Comparison of ENCODE assay signal across 1 cellular context in the genomic region with DNA sequence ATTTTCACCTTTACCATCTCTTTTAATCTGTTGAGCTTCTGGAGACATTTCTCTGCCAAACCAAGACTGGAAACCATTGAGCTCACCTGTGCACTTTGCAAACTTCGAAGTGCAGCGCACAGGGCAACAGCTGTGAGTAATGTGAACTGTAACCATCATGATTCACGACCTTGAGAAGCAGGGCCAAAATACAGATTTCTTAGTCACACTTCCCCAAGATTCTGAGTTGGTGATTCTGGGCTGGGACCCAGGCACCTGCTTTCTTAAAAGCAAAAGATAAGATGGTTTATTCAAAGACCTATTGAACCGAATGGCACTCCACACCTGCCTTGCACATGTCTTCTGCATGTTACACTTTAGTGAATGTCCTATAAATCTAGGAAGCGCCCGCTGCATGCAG.
A peak's percentile ranks its signal among the peaks of the same experiment; 100 is the strongest.
TF ChIP-seq lines count a peak whose summit lies in the region.

No MANE protein-coding gene starts in this region.

TF ChIP-seq in K562, 482 proteins besides CTCF, POLR2A, EP300 and RAD21:
- TF ChIP-seq BCL6 (CRISPR knock-in tag; IDR thresholded peaks at IDR 0.05) (no peak), CBFA2T3 (IDR thresholded peaks at IDR 0.05) (0 out of 2 replicates have a peak, but pooled peaks have one; percentile 10), PRPF4 (IDR thresholded peaks at IDR 0.05; ENCODE audit: insufficient read depth, low read depth, low read length, poor library complexity, severe bottlenecking) (no peak), BACH1 (tag; IDR thresholded peaks at IDR 0.05) (no peak), MYC (IDR thresholded peaks at IDR 0.05; ENCODE audit: low read depth, low read length) (no peak), MYC (CRISPR knock-in tag; IDR thresholded peaks at IDR 0.05; ENCODE audit: borderline replicate concordance, low read depth) (no peak)
- TF ChIP-seq, protein P1, sequence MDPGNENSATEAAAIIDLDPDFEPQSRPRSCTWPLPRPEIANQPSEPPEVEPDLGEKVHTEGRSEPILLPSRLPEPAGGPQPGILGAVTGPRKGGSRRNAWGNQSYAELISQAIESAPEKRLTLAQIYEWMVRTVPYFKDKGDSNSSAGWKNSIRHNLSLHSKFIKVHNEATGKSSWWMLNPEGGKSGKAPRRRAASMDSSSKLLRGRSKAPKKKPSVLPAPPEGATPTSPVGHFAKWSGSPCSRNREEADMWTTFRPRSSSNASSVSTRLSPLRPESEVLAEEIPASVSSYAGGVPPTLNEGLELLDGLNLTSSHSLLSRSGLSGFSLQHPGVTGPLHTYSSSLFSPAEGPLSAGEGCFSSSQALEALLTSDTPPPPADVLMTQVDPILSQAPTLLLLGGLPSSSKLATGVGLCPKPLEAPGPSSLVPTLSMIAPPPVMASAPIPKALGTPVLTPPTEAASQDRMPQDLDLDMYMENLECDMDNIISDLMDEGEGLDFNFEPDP (CRISPR knock-in tag; IDR thresholded peaks at IDR 0.05) = no peak
- TF ChIP-seq, protein P2, sequence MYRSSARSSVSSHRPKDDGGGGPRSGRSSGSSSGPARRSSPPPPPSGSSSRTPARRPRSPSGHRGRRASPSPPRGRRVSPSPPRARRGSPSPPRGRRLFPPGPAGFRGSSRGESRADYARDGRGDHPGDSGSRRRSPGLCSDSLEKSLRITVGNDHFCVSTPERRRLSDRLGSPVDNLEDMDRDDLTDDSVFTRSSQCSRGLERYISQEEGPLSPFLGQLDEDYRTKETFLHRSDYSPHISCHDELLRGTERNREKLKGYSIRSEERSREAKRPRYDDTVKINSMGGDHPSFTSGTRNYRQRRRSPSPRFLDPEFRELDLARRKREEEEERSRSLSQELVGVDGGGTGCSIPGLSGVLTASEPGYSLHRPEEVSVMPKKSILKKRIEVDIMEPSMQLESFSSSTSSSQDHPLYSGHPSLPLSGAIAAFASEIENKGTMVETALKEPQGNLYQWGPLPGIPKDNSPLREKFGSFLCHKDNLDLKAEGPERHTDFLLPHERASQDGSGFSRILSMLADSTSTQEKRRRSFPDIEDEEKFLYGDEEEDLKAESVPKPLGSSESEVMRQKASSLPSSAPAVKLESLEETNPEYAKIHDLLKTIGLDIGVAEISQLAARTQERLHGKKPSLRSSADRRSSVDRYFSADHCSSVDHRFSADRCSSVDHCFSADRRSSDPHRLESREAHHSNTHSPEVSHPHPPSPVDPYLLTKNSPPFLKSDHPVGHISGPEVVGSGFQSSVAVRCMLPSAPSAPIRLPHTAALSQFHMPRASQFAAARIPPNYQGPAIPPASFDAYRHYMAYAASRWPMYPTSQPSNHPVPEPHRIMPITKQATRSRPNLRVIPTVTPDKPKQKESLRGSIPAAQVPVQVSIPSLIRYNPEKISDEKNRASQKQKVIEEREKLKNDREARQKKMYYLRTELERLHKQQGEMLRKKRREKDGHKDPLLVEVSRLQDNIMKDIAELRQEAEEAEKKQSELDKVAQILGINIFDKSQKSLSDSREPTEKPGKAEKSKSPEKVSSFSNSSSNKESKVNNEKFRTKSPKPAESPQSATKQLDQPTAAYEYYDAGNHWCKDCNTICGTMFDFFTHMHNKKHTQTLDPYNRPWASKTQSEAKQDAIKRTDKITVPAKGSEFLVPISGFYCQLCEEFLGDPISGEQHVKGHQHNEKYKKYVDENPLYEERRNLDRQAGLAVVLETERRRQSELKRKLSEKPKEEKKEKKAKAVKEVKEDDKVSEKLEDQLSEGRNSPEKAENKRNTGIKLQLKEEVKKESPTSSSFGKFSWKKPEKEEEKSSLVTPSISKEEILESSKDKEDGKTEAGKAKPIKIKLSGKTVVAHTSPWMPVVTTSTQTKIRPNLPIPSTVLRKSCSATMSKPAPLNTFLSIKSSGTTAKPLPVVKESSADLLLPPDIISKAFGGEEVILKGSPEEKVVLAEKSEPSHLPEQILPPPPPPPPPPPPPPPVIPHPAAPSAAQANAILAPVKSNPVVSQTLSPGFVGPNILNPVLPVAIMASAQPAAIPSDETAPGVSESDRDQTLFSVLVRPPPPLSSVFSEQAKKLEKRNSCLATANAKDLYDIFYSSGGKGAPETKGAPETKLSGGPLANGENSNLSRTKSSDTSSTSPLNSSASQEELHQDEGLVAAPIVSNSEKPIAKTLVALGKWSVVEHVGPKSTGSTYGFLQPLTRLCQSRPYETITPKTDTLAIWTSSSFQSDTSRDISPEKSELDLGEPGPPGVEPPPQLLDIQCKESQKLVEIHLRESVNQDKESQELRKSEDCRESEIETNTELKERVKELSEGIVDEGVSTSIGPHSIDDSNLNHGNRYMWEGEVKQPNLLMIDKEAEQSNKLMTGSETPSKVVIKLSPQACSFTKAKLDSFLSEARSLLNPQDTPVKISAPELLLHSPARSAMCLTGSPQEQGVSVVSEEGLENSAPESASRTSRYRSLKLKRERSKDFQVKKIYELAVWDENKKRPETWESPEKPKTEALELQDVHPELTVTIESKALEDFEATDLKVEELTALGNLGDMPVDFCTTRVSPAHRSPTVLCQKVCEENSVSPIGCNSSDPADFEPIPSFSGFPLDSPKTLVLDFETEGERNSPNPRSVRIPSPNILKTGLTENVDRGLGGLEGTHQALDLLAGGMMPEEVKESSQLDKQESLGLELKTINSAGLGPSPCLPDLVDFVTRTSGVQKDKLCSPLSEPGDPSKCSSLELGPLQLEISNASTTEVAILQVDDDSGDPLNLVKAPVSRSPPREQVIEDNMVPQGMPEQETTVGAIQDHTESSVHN (IDR thresholded peaks at IDR 0.05; ENCODE audit: borderline replicate concordance in 1 of 2, low read depth in 1 of 2) = no peak
